Comparison of ENCODE assay signal across 10 cellular contexts in genomic region chr12:28963554-28963953, GRCh38.
A peak's percentile ranks its signal among the peaks of the same experiment; 100 is the strongest.
DNase-seq lines count a peak whose midpoint lies in the region; ATAC-seq and TF ChIP-seq lines count a peak whose summit lies in the region.
"Had no signal": no experiment of that assay in that cellular context is flagged by ENCODE, and none has a peak within 500 bp of the region (broad histone marks: within the 10 kb centered on the region; RNA-seq: fewer than 3 reads in every experiment).

No MANE protein-coding gene starts in this region.

- H3F3A ChIP-seq in DOHH2 (ENCODE audit: control insufficient read depth, insufficient read depth) = no peaks in the 10 kb centered on the region

- no peak overlapping the region for H3K4me3 Mint-ChIP-seq in brain

- no peaks in the 10 kb centered on the region for H3K79me2 ChIP-seq in DOHH2 (ENCODE audit: control insufficient read depth, low read length)

- TF ChIP-seq CTCF in DOHH2 (IDR thresholded peaks at IDR 0.05; ENCODE audit: low read depth, low read length, poor library complexity, severe bottlenecking) (peak; percentile 42), brain (conservative IDR thresholded peaks at IDR 0.05) (peak; percentile 19 to 35)

- no peak overlapping the region for H2BK5ac ChIP-seq in mesenchymal stem cell (ENCODE audit: low read depth, low read length, poor library complexity, severe bottlenecking)

- H3K79me1 ChIP-seq in mesenchymal stem cell (replicated peaks; ENCODE audit: low read length, poor library complexity, severe bottlenecking) = no peaks in the 10 kb centered on the region

- H4K8ac ChIP-seq in mesenchymal stem cell (ENCODE audit: low read length) = no peak overlapping the region

- no peaks in the 10 kb centered on the region for H3K27me3 ChIP-seq in DOHH2 (ENCODE audit: control insufficient read depth, low read length)
- H3K27me3 ChIP-seq in mesenchymal stem cell (ENCODE audit: control insufficient read depth in 1 of 2, insufficient read depth in 1 of 2, low read length in 2 of 2) = no peaks in the 10 kb centered on the region
- H3K27me3 ChIP-seq: tibial nerve had no signal

- H3K27me3 Mint-ChIP-seq in brain = no peaks in the 10 kb centered on the region

- H3K4me3 ChIP-seq in DOHH2 (ENCODE audit: low read length) (no peak overlapping the region), mesenchymal stem cell (ENCODE audit: insufficient read depth in 1 of 2, low read depth in 1 of 2, low read length in 2 of 2) (no peak overlapping the region)
- H3K4me3 ChIP-seq: tibial nerve had no signal

- H2AFZ ChIP-seq in mesenchymal stem cell (ENCODE audit: low read depth, low read length) = no peak overlapping the region

- H3K36me3 ChIP-seq in DOHH2 (ENCODE audit: control insufficient read depth, low read length) (no peaks in the 10 kb centered on the region), mesenchymal stem cell (ENCODE audit: control insufficient read depth in 1 of 2, insufficient read depth in 2 of 2, low read depth in 1 of 2, low read length in 2 of 2) (no peaks in the 10 kb centered on the region)
- H3K36me3 ChIP-seq: tibial nerve had no signal

- no peak overlapping the region for H2BK12ac ChIP-seq in mesenchymal stem cell (ENCODE audit: low read length in 2 of 2)

- no peak overlapping the region for H3K14ac ChIP-seq in mesenchymal stem cell (ENCODE audit: low read length in 2 of 2)

- H3K4me2 ChIP-seq in DOHH2 (ENCODE audit: low read length) (peak overlapping the region; percentile 30; the same call in 1 of the 2 replicates), mesenchymal stem cell (ENCODE audit: low read length, poor library complexity, severe bottlenecking) (no peak overlapping the region)

- H3K4me1 Mint-ChIP-seq in brain = peaks cover 30% of the 10 kb centered on the region

- H3K4ac ChIP-seq in mesenchymal stem cell (ENCODE audit: low read depth in 1 of 2, low read length in 2 of 2) = no peak overlapping the region

- H2BK15ac ChIP-seq in mesenchymal stem cell (ENCODE audit: low read depth, poor library complexity, severe bottlenecking) = no peak overlapping the region

- no peaks in the 10 kb centered on the region for H3K9me3 Mint-ChIP-seq in brain

- H3K18ac ChIP-seq in mesenchymal stem cell (ENCODE audit: low read depth in 1 of 2, low read length in 2 of 2) = no peak overlapping the region

- H3K9me2 ChIP-seq in DOHH2 (replicated peaks; ENCODE audit: control insufficient read depth, low read length) = no peaks in the 10 kb centered on the region; the same call in 1 of the 2 replicates

- H3K4me1 ChIP-seq in DOHH2 (ENCODE audit: control insufficient read depth, low read length) (no peaks in the 10 kb centered on the region), mesenchymal stem cell (ENCODE audit: control insufficient read depth, insufficient read depth, low read depth, low read length) (no peaks in the 10 kb centered on the region)

- no peak overlapping the region for H2AK5ac ChIP-seq in mesenchymal stem cell (ENCODE audit: low read length, severe bottlenecking)

- peak overlapping the region; percentile 21 for H3K9ac ChIP-seq in mesenchymal stem cell (ENCODE audit: low read length)

- H3K36me3 Mint-ChIP-seq in brain = no peaks in the 10 kb centered on the region

- H4K91ac ChIP-seq in mesenchymal stem cell (ENCODE audit: low read length) = no peak overlapping the region

- H3K23ac ChIP-seq in mesenchymal stem cell (ENCODE audit: low read length in 2 of 2) = no peak overlapping the region

- no peak overlapping the region for H3K27ac ChIP-seq in DOHH2 (ENCODE audit: low read depth, low read length)
- no peak overlapping the region for H3K27ac ChIP-seq in mesenchymal stem cell (ENCODE audit: low read length, poor library complexity, severe bottlenecking)

- DNase-seq in Kasumi-1 (lab: John Stamatoyannopoulos, UW) (peak; percentile 28 to 35), mesenchymal stem cell (peak; percentile 37), COR-L47 (lab: John Stamatoyannopoulos, UW) (no peak), NCI-H510A (lab: John Stamatoyannopoulos, UW) (no peak)
- no peak for DNase-seq in stimulated activated CD4-positive, alpha-beta T cell treated with anti-CD3 and anti-CD28 coated beads, Interleukin-15, amount 100 ng/mL, for 24 hours

- H3K27ac Mint-ChIP-seq in brain = peak overlapping the region in 1 of 5 experiments; percentile 35

- H3K9me3 ChIP-seq in DOHH2 (ENCODE audit: control insufficient read depth, insufficient read depth, low read length) (no peaks in the 10 kb centered on the region), mesenchymal stem cell (ENCODE audit: control insufficient read depth, low read length) (no peaks in the 10 kb centered on the region)

- no peaks in the 10 kb centered on the region for H4K20me1 ChIP-seq in DOHH2 (ENCODE audit: control insufficient read depth, insufficient read depth, low read depth, low read length)

- H2BK120ac ChIP-seq in mesenchymal stem cell (ENCODE audit: low read depth, low read length) = no peak overlapping the region

- 33% methylated on average over 1 of the region's 2 CpGs for WGBS in mesenchymal stem cell

- no peak for ATAC-seq in GM18909 (IDR thresholded peaks at IDR 0.05; ENCODE audit: poor library complexity, unreplicated experiment)
- ATAC-seq: Right ventricle myocardium inferior had no signal

Comparison
In these comparisons a context has a peak if more than half of its experiments do, and no peak if none do; other contexts are left out.
1. DNase-seq: peak in Kasumi-1 (2 of 2) and mesenchymal stem cell (single experiment); none in COR-L47 (single experiment), NCI-H510A (single experiment) and stimulated activated CD4-positive, alpha-beta T cell treated with anti-CD3 and anti-CD28 coated beads, Interleukin-15, amount 100 ng/mL, for 24 hours (single experiment).